ENCODE assay signal across 17 cellular contexts in genomic region chr2:42190191-42190590, GRCh38.
"Had no signal": no experiment of that assay in that cellular context is flagged by ENCODE, and none has a peak within 500 bp of the region (broad histone marks: within the 10 kb centered on the region; RNA-seq: fewer than 3 reads in every experiment).

No MANE protein-coding gene starts in this region.

- H3K4me3 ChIP-seq: coronary artery, gastrocnemius medialis, heart right ventricle, mucosa of descending colon, sigmoid colon, thoracic aorta had no signal

- DNase-seq: activated CD4-positive, alpha-beta memory T cell treated with anti-CD3 and anti-CD28 coated beads, Interleukin-2, amount 10 ng/mL, durations not matched to agents 7 days and 5 days; activated CD8-positive, alpha-beta memory T cell treated with anti-CD3 and anti-CD28 coated beads, Interleukin-2, amount 50 U/mL, for 48 hours; activated effector memory CD4-positive, alpha-beta T cell treated with Interleukin-2 at 50 U/mL for 16 hours; central memory CD4-positive, alpha-beta T cell; effector CD4-positive, alpha-beta T cell; gastrocnemius medialis; heart right ventricle; islet precursor cell; mucosa of descending colon; sigmoid colon; stimulated activated CD4-positive, alpha-beta T cell treated with anti-CD3 and anti-CD28 coated beads, Interleukin-2, amount 100 ng/mL, for 24 hours; stimulated activated naive CD8-positive, alpha-beta T cell treated with anti-CD3 and anti-CD28 coated beads, Interleukin-15, Interleukin-2, amounts not matched to agents 100 U/mL and 50 U/mL, for 24 hours had no signal

- H3K27ac ChIP-seq: coronary artery, gastrocnemius medialis, heart right ventricle, sigmoid colon, thoracic aorta had no signal

- H3K36me3 ChIP-seq: gastrocnemius medialis, heart right ventricle, sigmoid colon, thoracic aorta had no signal

- FAIRE-seq: urothelium cell line had no signal

- H3K27me3 ChIP-seq: gastrocnemius medialis, heart right ventricle, sigmoid colon had no signal

- H3K9me3 Mint-ChIP-seq: activated CD4-positive, alpha-beta memory T cell treated with anti-CD3 and anti-CD28 coated beads, Interleukin-2, amount 10 ng/mL, durations not matched to agents 7 days and 5 days; natural killer cell treated with Interleukin-12 subunit alpha and Interleukin-12 subunit beta and Interleukin-15 and Interleukin-18, amount 100 ng/mL, for 72 hours had no signal

- H3K4me3 Mint-ChIP-seq: activated CD4-positive, alpha-beta memory T cell treated with anti-CD3 and anti-CD28 coated beads, Interleukin-2, amount 10 ng/mL, durations not matched to agents 7 days and 5 days; natural killer cell treated with Interleukin-12 subunit alpha and Interleukin-12 subunit beta and Interleukin-15 and Interleukin-18, amount 100 ng/mL, for 72 hours had no signal

- H3K4me1 ChIP-seq: gastrocnemius medialis had no signal

- H3K27ac Mint-ChIP-seq: activated CD4-positive, alpha-beta memory T cell treated with anti-CD3 and anti-CD28 coated beads, Interleukin-2, amount 10 ng/mL, durations not matched to agents 7 days and 5 days; natural killer cell treated with Interleukin-12 subunit alpha and Interleukin-12 subunit beta and Interleukin-15 and Interleukin-18, amount 100 ng/mL, for 72 hours had no signal

- ATAC-seq: gastrocnemius medialis; heart right ventricle; left lobe of liver; mucosa of descending colon; natural killer cell treated with Interleukin-12 subunit alpha and Interleukin-12 subunit beta and Interleukin-15 and Interleukin-18, amount 100 ng/mL, for 72 hours; stimulated activated naive CD8-positive, alpha-beta T cell treated with anti-CD3 and anti-CD28 coated beads, Interleukin-15, Interleukin-2, amounts not matched to agents 100 U/mL and 50 U/mL, for 24 hours had no signal

- H3K36me3 Mint-ChIP-seq: natural killer cell treated with Interleukin-12 subunit alpha and Interleukin-12 subunit beta and Interleukin-15 and Interleukin-18, amount 100 ng/mL, for 72 hours had no signal

- H3K27me3 Mint-ChIP-seq: activated CD4-positive, alpha-beta memory T cell treated with anti-CD3 and anti-CD28 coated beads, Interleukin-2, amount 10 ng/mL, durations not matched to agents 7 days and 5 days; natural killer cell treated with Interleukin-12 subunit alpha and Interleukin-12 subunit beta and Interleukin-15 and Interleukin-18, amount 100 ng/mL, for 72 hours had no signal

- H3K9me3 ChIP-seq: gastrocnemius medialis, heart right ventricle, mucosa of descending colon, sigmoid colon, thoracic aorta had no signal
